Comparison of ENCODE assay signal across 9 cellular contexts in the genomic region with DNA sequence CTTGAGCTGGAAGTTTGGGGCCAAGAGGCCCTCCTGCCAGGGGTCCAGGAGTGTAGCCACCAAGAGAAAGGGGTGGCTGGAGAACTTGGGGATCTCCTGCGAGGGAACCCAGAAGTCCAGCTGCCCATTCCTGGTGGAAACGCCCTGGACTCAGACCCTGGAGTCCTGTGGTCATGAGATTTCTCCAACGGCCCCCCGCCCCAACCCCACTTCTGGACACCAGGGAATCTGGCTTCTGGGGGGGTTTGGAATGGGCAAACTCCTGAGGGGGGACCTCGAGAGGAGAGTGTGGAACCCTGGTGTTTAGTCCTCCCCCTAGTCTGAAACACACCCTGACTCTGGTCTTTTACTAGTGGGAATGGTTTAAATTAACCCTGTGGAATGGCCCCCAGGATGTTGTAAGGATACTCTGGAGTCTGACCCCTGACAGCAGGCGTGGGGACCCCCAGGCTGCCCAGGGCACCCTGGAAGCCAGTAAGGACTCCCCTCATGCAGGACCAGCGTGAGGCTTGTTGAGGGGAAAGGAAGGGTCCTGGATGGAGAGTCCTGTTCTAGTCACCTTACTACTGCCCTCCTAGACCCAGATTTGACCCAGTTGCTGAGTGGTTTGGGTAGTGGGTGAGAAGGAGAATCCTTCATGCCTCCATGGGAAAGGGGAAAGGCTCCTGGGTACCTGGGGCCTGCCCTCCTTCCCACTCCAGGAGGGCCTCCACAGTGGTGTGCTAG. TPM values are rescaled to one million over a fixed set of nuclear protein-coding genes. Genes with fewer than 3 reads are reported as not detected.
A peak's percentile ranks its signal among the peaks of the same experiment; 100 is the strongest.
DNase-seq lines count a peak whose midpoint lies in the region; ATAC-seq and TF ChIP-seq lines count a peak whose summit lies in the region.
"Had no signal": no experiment of that assay in that cellular context is flagged by ENCODE, and none has a peak within 500 bp of the region (broad histone marks: within the 10 kb centered on the region; RNA-seq: fewer than 3 reads in every experiment).

No MANE protein-coding gene starts in this region.

- DNase-seq in EH (ENCODE audit: low read depth) (peak; percentile 6), fibroblast of villous mesenchyme (ENCODE audit: low read depth) (no peak), AG08395 (ENCODE audit: low spot score) (no peak), NCI-H2171 (lab: John Stamatoyannopoulos, UW) (no peak)

- no peak for TF ChIP-seq CTCF in fibroblast of villous mesenchyme (IDR thresholded peaks at IDR 0.05; ENCODE audit: insufficient read depth, low read depth, low read length)

- H3K9ac ChIP-seq in rectal smooth muscle tissue (ENCODE audit: low read length), result peak overlapping the region; percentile 76

- H3K36me3 ChIP-seq in rectal smooth muscle tissue (ENCODE audit: control insufficient read depth, insufficient read depth, low read length), result peaks cover 14% of the 10 kb centered on the region

- H3K4me1 ChIP-seq in rectal smooth muscle tissue (ENCODE audit: control insufficient read depth, insufficient read depth, low read length), result peaks cover 25% of the 10 kb centered on the region

- peak; percentile 2; the same call in 1 of the 3 replicates for ATAC-seq in SK-N-SH treated with all-trans-retinoic acid at 6 μM for 48 hours
- ATAC-seq in GM21825 (IDR thresholded peaks at IDR 0.05; ENCODE audit: unreplicated experiment), result no peak
- ATAC-seq in HG03108 (IDR thresholded peaks at IDR 0.05; ENCODE audit: unreplicated experiment), result no peak

- H3K4me3 ChIP-seq in fibroblast of villous mesenchyme (ENCODE audit: low read depth, low read length), result peak overlapping the region; percentile 81
- peak overlapping the region; percentile 91 for H3K4me3 ChIP-seq in rectal smooth muscle tissue (ENCODE audit: low read length)

- H3K27ac ChIP-seq in rectal smooth muscle tissue (ENCODE audit: low read depth, low read length), result peak overlapping the region; percentile 95

- H3K27me3 ChIP-seq in rectal smooth muscle tissue (ENCODE audit: control insufficient read depth, insufficient read depth, low read length), result no peaks in the 10 kb centered on the region

TF ChIP-seq in SK-N-SH treated with all-trans-retinoic acid at 6 μM for 48 hours, 23 proteins besides CTCF, POLR2A, EP300 and RAD21:
- no peak for TF ChIP-seq TCF4 (CRISPR knock-in tag; IDR thresholded peaks at IDR 0.05; ENCODE audit: borderline replicate concordance)
- TF ChIP-seq SNAI2 (CRISPR knock-in tag; IDR thresholded peaks at IDR 0.05), result no peak
- no peak for TF ChIP-seq GLIS3 (CRISPR knock-in tag; IDR thresholded peaks at IDR 0.05)
- TF ChIP-seq, protein P1, sequence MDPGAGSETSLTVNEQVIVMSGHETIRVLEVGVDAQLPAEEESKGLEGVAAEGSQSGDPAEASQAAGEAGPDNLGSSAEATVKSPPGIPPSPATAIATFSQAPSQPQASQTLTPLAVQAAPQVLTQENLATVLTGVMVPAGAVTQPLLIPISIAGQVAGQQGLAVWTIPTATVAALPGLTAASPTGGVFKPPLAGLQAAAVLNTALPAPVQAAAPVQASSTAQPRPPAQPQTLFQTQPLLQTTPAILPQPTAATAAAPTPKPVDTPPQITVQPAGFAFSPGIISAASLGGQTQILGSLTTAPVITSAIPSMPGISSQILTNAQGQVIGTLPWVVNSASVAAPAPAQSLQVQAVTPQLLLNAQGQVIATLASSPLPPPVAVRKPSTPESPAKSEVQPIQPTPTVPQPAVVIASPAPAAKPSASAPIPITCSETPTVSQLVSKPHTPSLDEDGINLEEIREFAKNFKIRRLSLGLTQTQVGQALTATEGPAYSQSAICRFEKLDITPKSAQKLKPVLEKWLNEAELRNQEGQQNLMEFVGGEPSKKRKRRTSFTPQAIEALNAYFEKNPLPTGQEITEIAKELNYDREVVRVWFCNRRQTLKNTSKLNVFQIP (CRISPR knock-in tag; IDR thresholded peaks at IDR 0.05; ENCODE audit: borderline replicate concordance, low read depth), result no peak
- no peak for TF ChIP-seq OSR1 (CRISPR knock-in tag; IDR thresholded peaks at IDR 0.05)
- TF ChIP-seq ESRRG (CRISPR knock-in tag; IDR thresholded peaks at IDR 0.05), result no peak
- TF ChIP-seq ZNF70 (CRISPR knock-in tag; IDR thresholded peaks at IDR 0.05), result no peak
- no peak for TF ChIP-seq ARNTL (CRISPR knock-in tag; IDR thresholded peaks at IDR 0.05; ENCODE audit: borderline replicate concordance, low read depth)
- TF ChIP-seq ZC3H10 (CRISPR knock-in tag; IDR thresholded peaks at IDR 0.05), result no peak
- no peak for TF ChIP-seq PPARA (CRISPR knock-in tag; IDR thresholded peaks at IDR 0.05; ENCODE audit: borderline replicate concordance)
- TF ChIP-seq ZFP30 (CRISPR knock-in tag; IDR thresholded peaks at IDR 0.05), result no peak
- no peak for TF ChIP-seq BACH2 (CRISPR knock-in tag; IDR thresholded peaks at IDR 0.05; ENCODE audit: borderline replicate concordance)
- no peak for TF ChIP-seq ZNF8 (CRISPR knock-in tag; IDR thresholded peaks at IDR 0.05)
- no peak for TF ChIP-seq RARB (CRISPR knock-in tag; IDR thresholded peaks at IDR 0.05)
- TF ChIP-seq, protein P2, sequence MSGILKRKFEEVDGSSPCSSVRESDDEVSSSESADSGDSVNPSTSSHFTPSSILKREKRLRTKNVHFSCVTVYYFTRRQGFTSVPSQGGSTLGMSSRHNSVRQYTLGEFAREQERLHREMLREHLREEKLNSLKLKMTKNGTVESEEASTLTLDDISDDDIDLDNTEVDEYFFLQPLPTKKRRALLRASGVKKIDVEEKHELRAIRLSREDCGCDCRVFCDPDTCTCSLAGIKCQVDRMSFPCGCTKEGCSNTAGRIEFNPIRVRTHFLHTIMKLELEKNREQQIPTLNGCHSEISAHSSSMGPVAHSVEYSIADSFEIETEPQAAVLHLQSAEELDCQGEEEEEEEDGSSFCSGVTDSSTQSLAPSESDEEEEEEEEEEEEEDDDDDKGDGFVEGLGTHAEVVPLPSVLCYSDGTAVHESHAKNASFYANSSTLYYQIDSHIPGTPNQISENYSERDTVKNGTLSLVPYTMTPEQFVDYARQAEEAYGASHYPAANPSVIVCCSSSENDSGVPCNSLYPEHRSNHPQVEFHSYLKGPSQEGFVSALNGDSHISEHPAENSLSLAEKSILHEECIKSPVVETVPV (CRISPR knock-in tag; IDR thresholded peaks at IDR 0.05), result no peak
- no peak for TF ChIP-seq TOX (CRISPR knock-in tag; IDR thresholded peaks at IDR 0.05; ENCODE audit: borderline replicate concordance)
- TF ChIP-seq, protein P3, sequence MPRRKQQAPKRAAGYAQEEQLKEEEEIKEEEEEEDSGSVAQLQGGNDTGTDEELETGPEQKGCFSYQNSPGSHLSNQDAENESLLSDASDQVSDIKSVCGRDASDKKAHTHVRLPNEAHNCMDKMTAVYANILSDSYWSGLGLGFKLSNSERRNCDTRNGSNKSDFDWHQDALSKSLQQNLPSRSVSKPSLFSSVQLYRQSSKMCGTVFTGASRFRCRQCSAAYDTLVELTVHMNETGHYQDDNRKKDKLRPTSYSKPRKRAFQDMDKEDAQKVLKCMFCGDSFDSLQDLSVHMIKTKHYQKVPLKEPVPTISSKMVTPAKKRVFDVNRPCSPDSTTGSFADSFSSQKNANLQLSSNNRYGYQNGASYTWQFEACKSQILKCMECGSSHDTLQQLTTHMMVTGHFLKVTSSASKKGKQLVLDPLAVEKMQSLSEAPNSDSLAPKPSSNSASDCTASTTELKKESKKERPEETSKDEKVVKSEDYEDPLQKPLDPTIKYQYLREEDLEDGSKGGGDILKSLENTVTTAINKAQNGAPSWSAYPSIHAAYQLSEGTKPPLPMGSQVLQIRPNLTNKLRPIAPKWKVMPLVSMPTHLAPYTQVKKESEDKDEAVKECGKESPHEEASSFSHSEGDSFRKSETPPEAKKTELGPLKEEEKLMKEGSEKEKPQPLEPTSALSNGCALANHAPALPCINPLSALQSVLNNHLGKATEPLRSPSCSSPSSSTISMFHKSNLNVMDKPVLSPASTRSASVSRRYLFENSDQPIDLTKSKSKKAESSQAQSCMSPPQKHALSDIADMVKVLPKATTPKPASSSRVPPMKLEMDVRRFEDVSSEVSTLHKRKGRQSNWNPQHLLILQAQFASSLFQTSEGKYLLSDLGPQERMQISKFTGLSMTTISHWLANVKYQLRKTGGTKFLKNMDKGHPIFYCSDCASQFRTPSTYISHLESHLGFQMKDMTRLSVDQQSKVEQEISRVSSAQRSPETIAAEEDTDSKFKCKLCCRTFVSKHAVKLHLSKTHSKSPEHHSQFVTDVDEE (CRISPR knock-in tag; IDR thresholded peaks at IDR 0.05), result no peak
- TF ChIP-seq ZNF565 (CRISPR knock-in tag; conservative IDR thresholded peaks at IDR 0.05; ENCODE audit: low read depth), result no peak
- TF ChIP-seq CSDC2 (CRISPR knock-in tag; IDR thresholded peaks at IDR 0.05), result no peak
- TF ChIP-seq ISL1 (CRISPR knock-in tag; IDR thresholded peaks at IDR 0.05), result no peak

RNA-seq across cellular contexts. Expression of gene KLHDC8B, which starts 0.5 kb away (rescaled TPM):
- 19.4 and 22.9 TPM in 2 replicates for total RNA-seq in fibroblast of villous mesenchyme

RNA-seq across cellular contexts. Expression of gene CCDC71, which starts 5.8 kb away (rescaled TPM):
- 22.9 and 24.2 TPM in 2 replicates for total RNA-seq in fibroblast of villous mesenchyme

RNA-seq across cellular contexts. Expression of gene LAMB2, which starts 39.1 kb away (rescaled TPM):
- 369 and 378 TPM in 2 replicates for total RNA-seq in fibroblast of villous mesenchyme
- total RNA-seq: activated CD8-positive, alpha-beta memory T cell treated with anti-CD3 and anti-CD28 coated beads for 36 hours had no signal

RNA-seq across cellular contexts. Expression of gene USP19, which starts 51.3 kb away (rescaled TPM):
- total RNA-seq in fibroblast of villous mesenchyme, result 30.3 and 36.3 TPM in 2 replicates
